Comparison of ENCODE assay signal across 1 cellular context in genomic region chr7:24505968-24506367, GRCh38.
TF ChIP-seq lines count a peak whose summit lies in the region.

No MANE protein-coding gene starts in this region.

TF ChIP-seq in GM23338, 12 proteins besides CTCF, POLR2A, EP300 and RAD21:
- no peak for TF ChIP-seq REST (IDR thresholded peaks at IDR 0.05; ENCODE audit: unreplicated experiment)
- TF ChIP-seq JUNB (IDR thresholded peaks at IDR 0.05; ENCODE audit: unreplicated experiment) = no peak
- TF ChIP-seq NANOG (IDR thresholded peaks at IDR 0.05; ENCODE audit: borderline replicate concordance) = no peak
- no peak for TF ChIP-seq EZH2phosphoT487 (IDR thresholded peaks at IDR 0.05; ENCODE audit: unreplicated experiment)
- no peak for TF ChIP-seq EZH2 (IDR thresholded peaks at IDR 0.05; ENCODE audit: low read depth, unreplicated experiment)
